8 cellular contexts compared by ENCODE assay signal in genomic region chr5:1488882-1489680, GRCh38. TPM values are rescaled to one million over a fixed set of nuclear protein-coding genes. Genes with fewer than 3 reads are reported as not detected.
DNase-seq lines count a peak whose midpoint lies in the region; ATAC-seq and TF ChIP-seq lines count a peak whose summit lies in the region.

No MANE protein-coding gene starts in this region.

- H3K4me1 ChIP-seq in prostate gland (replicated peaks): no peaks in the 10 kb centered on the region

- intact Hi-C loops in prostate gland (cut with DNase I): no loop called here

- H3K27me3 ChIP-seq in prostate gland (replicated peaks; ENCODE audit: insufficient read depth): no peaks in the 10 kb centered on the region

- H3K27ac ChIP-seq in prostate gland: no peak overlapping the region

- no peaks in the 10 kb centered on the region for H3K9me3 ChIP-seq in prostate gland

- DNase-seq in LHCN-M2 (ENCODE audit: low read depth): peak; percentile 80
- DNase-seq in central memory CD8-positive, alpha-beta T cell (ENCODE audit: low spot score in 2 of 2): peak in 1 of 2 donors; percentile 28
- peak; percentile 30 for DNase-seq in stimulated activated CD8-positive, alpha-beta memory T cell treated with anti-CD3 and anti-CD28 coated beads, Interleukin-7, amount 100 ng/mL, for 24 hours (ENCODE audit: low read depth)
- no peak for DNase-seq in globus pallidus (ENCODE audit: low spot score)
- DNase-seq in prostate gland (ENCODE audit: low spot score): no peak
- DNase-seq in foreskin melanocyte: no peak

- TF ChIP-seq POLR2A in GM15510 (IDR thresholded peaks at IDR 0.05; ENCODE audit: borderline replicate concordance, extremely low read depth, insufficient read length): peak; percentile 25
- TF ChIP-seq POLR2A in prostate gland (IDR thresholded peaks at IDR 0.05): no peak

- peaks cover 52% of the 10 kb centered on the region for H3K4me1 Mint-ChIP-seq in central memory CD8-positive, alpha-beta T cell

- H3K36me3 ChIP-seq in prostate gland: peaks cover 0 to 12% of the 10 kb centered on the region in 2 donors

- H3K27ac Mint-ChIP-seq in central memory CD8-positive, alpha-beta T cell (ENCODE audit: low read depth): peak overlapping the region; percentile 92

- no peaks in the 10 kb centered on the region for H3K27me3 Mint-ChIP-seq in central memory CD8-positive, alpha-beta T cell

- 84% methylated on average over 14 of the region's 14 CpGs for WGBS in prostate gland

- no peaks in the 10 kb centered on the region for H3K9me3 Mint-ChIP-seq in central memory CD8-positive, alpha-beta T cell

- peaks cover 64% of the 10 kb centered on the region for H3K36me3 Mint-ChIP-seq in central memory CD8-positive, alpha-beta T cell (ENCODE audit: insufficient read depth)

- no peak for TF ChIP-seq CTCF in prostate gland (IDR thresholded peaks at IDR 0.05)

- ATAC-seq in GM21619 (IDR thresholded peaks at IDR 0.05; ENCODE audit: unreplicated experiment): peak; percentile 45
- ATAC-seq in central memory CD8-positive, alpha-beta T cell (replicated peaks; ENCODE audit: extremely low read depth, poor library complexity, severe bottlenecking): peak; percentile 83

- H3K4me3 ChIP-seq in prostate gland: no peak overlapping the region

- peak overlapping the region; percentile 65 for H3K4me3 Mint-ChIP-seq in central memory CD8-positive, alpha-beta T cell

RNA-seq across cellular contexts. Expression of gene LPCAT1, which starts 34.7 kb away (rescaled TPM):
- total RNA-seq in LHCN-M2 (2014; rRNA removed) (24.8 and 30.8 TPM in 2 replicates), prostate gland (10 to 100 TPM; 22.6 to 23.9 TPM)
- polyA plus RNA-seq in LHCN-M2 (2012): 6.3 TPM

RNA-seq across cellular contexts. Expression of gene SLC6A3, which starts 43.8 kb away (rescaled TPM):
- not detected in 2 replicates for total RNA-seq in LHCN-M2 (2014; rRNA removed)
- not detected for polyA plus RNA-seq in LHCN-M2 (2012)
- total RNA-seq in prostate gland: 1 to 10 TPM in 1 of 2 donors, not detected in 1; 4.6 TPM

Comparison
In these comparisons a context has a peak if more than half of its experiments do, and no peak if none do; other contexts are left out.
1. DNase-seq: peak in LHCN-M2 (single experiment) and stimulated activated CD8-positive, alpha-beta memory T cell treated with anti-CD3 and anti-CD28 coated beads, Interleukin-7, amount 100 ng/mL, for 24 hours (single experiment); none in globus pallidus (single experiment), prostate gland (single experiment) and foreskin melanocyte (single experiment).